ENCODE assay signal across 9 cellular contexts in genomic region chr6:89357390-89357789, GRCh38. TPM values are rescaled to one million over a fixed set of nuclear protein-coding genes. Genes with fewer than 3 reads are reported as not detected.
DNase-seq lines count a peak whose midpoint lies in the region; ATAC-seq and TF ChIP-seq lines count a peak whose summit lies in the region.
"Had no signal": no experiment of that assay in that cellular context is flagged by ENCODE, and none has a peak within 500 bp of the region (broad histone marks: within the 10 kb centered on the region; RNA-seq: fewer than 3 reads in every experiment).

No MANE protein-coding gene starts in this region.

- H3K36me3 ChIP-seq in OCI-LY7 (ENCODE audit: insufficient read depth, low read length) (0 out of 2 replicates have a peak, but pooled peaks cover 1% of the 10 kb centered on the region), osteoblast (ENCODE audit: insufficient read depth, low read length) (no peaks in the 10 kb centered on the region)

- intact Hi-C loops in OCI-LY7 (cut with micrococcal nuclease; ENCODE audit: unreplicated experiment): loop anchor here (1.0 to 10.0 kb wide), 6 partner anchors 210 to 1439 kb away; partner anchors contain the start of genes CNR1, PM20D2 and PNRC1

- no TSS peak for BruUV-seq in OCI-LY7 (replicated peaks; lab: Mats Ljungman, UMichigan)

- DNase-seq in DMS 273 (lab: John Stamatoyannopoulos, UW; ENCODE audit: unreplicated experiment) (peak; percentile 8), DMS 273 treated with DMSO at 0.1 percent for 48 hours (lab: John Stamatoyannopoulos, UW) (no peak), OCI-LY7 (ENCODE audit: low spot score) (peak; percentile 95), osteoblast (ENCODE audit: insufficient read length, low spot score, missing footprints) (no peak), NCI-H2107 (lab: John Stamatoyannopoulos, UW) (no peak), H4 (ENCODE audit: low spot score) (no peak), LoVo (ENCODE audit: low spot score) (no peak)

- ATAC-seq in HG02763 (IDR thresholded peaks at IDR 0.05; ENCODE audit: unreplicated experiment): peak; percentile 52

- H4K20me1 ChIP-seq in OCI-LY7 (ENCODE audit: insufficient read depth, low read length) (no peaks in the 10 kb centered on the region), osteoblast (ENCODE audit: insufficient read depth, low read length) (no peaks in the 10 kb centered on the region)

- H3K79me2 ChIP-seq in OCI-LY7 (ENCODE audit: insufficient read depth, low read depth, low read length) (peaks cover 44% of the 10 kb centered on the region), osteoblast (ENCODE audit: insufficient read depth, low read length) (peaks cover under 1% of the 10 kb centered on the region)

- peaks cover 18% of the 10 kb centered on the region for H3K27me3 ChIP-seq in osteoblast (ENCODE audit: insufficient read depth, low read length)

- TF ChIP-seq CTCF in OCI-LY7 (conservative IDR thresholded peaks at IDR 0.05; ENCODE audit: low read length) (no peak), osteoblast (IDR thresholded peaks at IDR 0.05; ENCODE audit: extremely low read depth, low read depth, low read length) (no peak)

- peak overlapping the region; percentile 56 for H3K4me3 ChIP-seq in OCI-LY7 (ENCODE audit: low read depth, low read length, poor library complexity, severe bottlenecking)
- H3K4me3 ChIP-seq in osteoblast (ENCODE audit: insufficient read depth, low read length): peak overlapping the region; percentile 33

- H3K9me2 ChIP-seq in OCI-LY7 (ENCODE audit: insufficient read depth, low read length): no peaks in the 10 kb centered on the region

- H3K4me1 ChIP-seq in OCI-LY7 (ENCODE audit: insufficient read depth, low read length, poor library complexity, severe bottlenecking): peaks cover 81% of the 10 kb centered on the region
- peaks cover 14% of the 10 kb centered on the region for H3K4me1 ChIP-seq in osteoblast (ENCODE audit: insufficient read depth, low read length)

- CTCF ChIA-PET in OCI-LY7 (lab: Charles Lee; ENCODE audit: unreplicated experiment): interaction anchor here (0.6 to 1.4 kb wide), 3 partner anchors 10 to 277 kb away, joined by 3 read pairs; partner anchors contain the start of gene PNRC1

- H2AFZ ChIP-seq in OCI-LY7 (ENCODE audit: low read length): no peak overlapping the region
- H2AFZ ChIP-seq in osteoblast (ENCODE audit: low read length): peak overlapping the region; percentile 63

- H3K9me3 ChIP-seq in OCI-LY7 (ENCODE audit: low read length): no peaks in the 10 kb centered on the region; the same call in 1 of the 2 replicates
- H3K9me3 ChIP-seq in osteoblast (ENCODE audit: low read depth, low read length): no peaks in the 10 kb centered on the region

- POLR2A ChIA-PET in OCI-LY7 (lab: Charles Lee): interaction anchor here (0.7 to 11.5 kb wide), 12 partner anchors 7 to 1601 kb away, joined by 3 to 242 read pairs (median 6); partner anchors contain the start of genes PM20D2 and PNRC1

- H3K27ac ChIP-seq in OCI-LY7 (ENCODE audit: low read depth, low read length, poor library complexity, severe bottlenecking) (peak overlapping the region; percentile 99), osteoblast (ENCODE audit: low read depth, low read length) (no peak overlapping the region)
- H3K27ac ChIP-seq: 22Rv1 had no signal

- H3K4me2 ChIP-seq in OCI-LY7 (ENCODE audit: low read length): peak overlapping the region; percentile 75
- H3K4me2 ChIP-seq in osteoblast (ENCODE audit: insufficient read depth, low read length): peak overlapping the region; percentile 64

RNA-seq across cellular contexts. Expression of gene UBE2J1, which starts 4.9 kb away (rescaled TPM):
- 117 and 123 TPM in 2 replicates for total RNA-seq in OCI-LY7 (2014; rRNA removed; shearing (Covaris generic))
- total RNA-seq in OCI-LY7 (2022) (243 and 265 TPM in 2 replicates), osteoblast (44.5 and 45.7 TPM in 2 replicates)
- 17.9 and 19.0 TPM in 2 replicates for total RNA-seq in H4 (2014; rRNA removed; shearing (Covaris generic))

RNA-seq across cellular contexts. Expression of gene GABRR2, which starts 42.3 kb away (rescaled TPM):
- total RNA-seq in OCI-LY7 (2014; rRNA removed; shearing (Covaris generic)): 5.2 and 7.8 TPM in 2 replicates
- total RNA-seq in OCI-LY7 (2022) (6.7 and 7.0 TPM in 2 replicates), osteoblast (not detected in 2 replicates)
- total RNA-seq in H4 (2014; rRNA removed; shearing (Covaris generic)): 0.08 TPM in 1 of 2 replicates, not detected in the other

RNA-seq across cellular contexts. Expression of gene RRAGD, which starts 54.7 kb away (rescaled TPM):
- 6.2 and 6.5 TPM in 2 replicates for total RNA-seq in OCI-LY7 (2014; rRNA removed; shearing (Covaris generic))
- total RNA-seq in OCI-LY7 (2022) (12.9 and 17.6 TPM in 2 replicates), osteoblast (3.3 and 4.7 TPM in 2 replicates)
- total RNA-seq in H4 (2014; rRNA removed; shearing (Covaris generic)): 28.8 and 35.0 TPM in 2 replicates

Comparison
In these comparisons a context has a peak if more than half of its experiments do, and no peak if none do; other contexts are left out.
1. DNase-seq: peak in DMS 273 (single experiment) and OCI-LY7 (single experiment); none in DMS 273 treated with DMSO at 0.1 percent for 48 hours (single experiment), osteoblast (single experiment), NCI-H2107 (single experiment), H4 (single experiment) and LoVo (single experiment).